1 cellular context compared by ENCODE assay signal in the genomic region with DNA sequence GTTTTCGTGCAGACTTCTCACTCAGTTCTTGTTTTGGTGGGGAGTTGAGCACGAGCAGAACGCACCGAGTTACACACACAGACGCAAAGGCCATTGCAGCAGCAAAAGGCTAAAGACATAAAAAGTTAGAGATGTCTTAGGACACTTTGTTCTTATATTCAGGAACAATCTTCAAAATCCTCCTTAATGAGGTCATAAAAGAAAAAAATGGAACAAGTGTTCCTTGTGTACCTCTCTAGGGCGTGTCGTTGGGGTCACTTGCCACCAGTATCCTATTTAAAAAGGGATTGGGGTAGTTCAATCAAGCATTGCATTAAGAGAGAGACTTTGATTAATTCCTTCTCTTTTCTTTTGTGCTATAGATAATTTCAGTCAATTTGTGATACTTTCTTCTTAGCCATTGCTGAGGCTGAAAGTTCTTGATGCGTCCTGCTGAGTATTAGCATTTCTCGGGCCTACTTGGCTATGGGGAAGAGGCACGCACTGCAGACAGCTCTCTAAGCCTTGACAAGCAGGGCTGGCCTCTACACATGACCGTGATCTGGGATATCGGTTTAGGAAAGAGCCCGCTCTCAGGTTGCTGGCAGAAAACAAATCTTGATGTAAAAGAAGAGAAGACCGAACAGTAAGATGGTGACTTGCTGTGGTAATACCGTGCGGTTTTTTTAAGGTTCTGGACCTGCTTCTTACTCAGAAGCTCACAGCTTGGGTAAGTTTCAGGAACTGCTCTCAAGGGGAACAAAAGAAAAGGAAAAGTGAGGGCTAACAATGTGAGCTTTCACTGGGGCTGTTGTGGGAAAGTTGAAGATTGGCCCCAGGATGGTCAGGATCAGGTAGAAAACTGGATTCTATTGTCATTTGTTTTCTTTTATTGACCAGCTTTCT.
TF ChIP-seq lines count a peak whose summit lies in the region.

No MANE protein-coding gene starts in this region.

TF ChIP-seq in GM12878, 131 proteins besides CTCF, POLR2A, EP300 and RAD21 (continues in another document):
- TF ChIP-seq SMAD5 (IDR thresholded peaks at IDR 0.05; ENCODE audit: low read depth) = no peak
- TF ChIP-seq MEF2B (IDR thresholded peaks at IDR 0.05; ENCODE audit: partially characterized antibody, poor library complexity, severe bottlenecking) = peak; percentile 40
- TF ChIP-seq ZNF24 (IDR thresholded peaks at IDR 0.05) = no peak
- peak; percentile 96 for TF ChIP-seq RUNX3 (IDR thresholded peaks at IDR 0.05; ENCODE audit: low read length)
- no peak for TF ChIP-seq MYB (IDR thresholded peaks at IDR 0.05; ENCODE audit: borderline replicate concordance, low read depth, low read length)
- peak; percentile 65; the same call in 1 of the 2 replicates for TF ChIP-seq SPI1 (IDR thresholded peaks at IDR 0.05; ENCODE audit: borderline replicate concordance, insufficient read depth, low read depth, low read length)
- TF ChIP-seq NR2C1 (IDR thresholded peaks at IDR 0.05) = no peak
- TF ChIP-seq, protein P1, sequence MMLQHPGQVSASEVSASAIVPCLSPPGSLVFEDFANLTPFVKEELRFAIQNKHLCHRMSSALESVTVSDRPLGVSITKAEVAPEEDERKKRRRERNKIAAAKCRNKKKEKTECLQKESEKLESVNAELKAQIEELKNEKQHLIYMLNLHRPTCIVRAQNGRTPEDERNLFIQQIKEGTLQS (IDR thresholded peaks at IDR 0.05; ENCODE audit: borderline replicate concordance, extremely low read depth, low read depth, low read length) = no peak
- TF ChIP-seq, protein P2, sequence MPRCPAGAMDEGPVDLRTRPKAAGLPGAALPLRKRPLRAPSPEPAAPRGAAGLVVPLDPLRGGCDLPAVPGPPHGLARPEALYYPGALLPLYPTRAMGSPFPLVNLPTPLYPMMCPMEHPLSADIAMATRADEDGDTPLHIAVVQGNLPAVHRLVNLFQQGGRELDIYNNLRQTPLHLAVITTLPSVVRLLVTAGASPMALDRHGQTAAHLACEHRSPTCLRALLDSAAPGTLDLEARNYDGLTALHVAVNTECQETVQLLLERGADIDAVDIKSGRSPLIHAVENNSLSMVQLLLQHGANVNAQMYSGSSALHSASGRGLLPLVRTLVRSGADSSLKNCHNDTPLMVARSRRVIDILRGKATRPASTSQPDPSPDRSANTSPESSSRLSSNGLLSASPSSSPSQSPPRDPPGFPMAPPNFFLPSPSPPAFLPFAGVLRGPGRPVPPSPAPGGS (IDR thresholded peaks at IDR 0.05; ENCODE audit: borderline replicate concordance, insufficient read depth, low read depth, low read length, poor library complexity, severe bottlenecking) = peak; percentile 14
- TF ChIP-seq PAX5 (IDR thresholded peaks at IDR 0.05; ENCODE audit: borderline replicate concordance, low read depth, low read length) = peak; percentile 67; the same call in 1 of the 2 replicates
- TF ChIP-seq, protein P3, sequence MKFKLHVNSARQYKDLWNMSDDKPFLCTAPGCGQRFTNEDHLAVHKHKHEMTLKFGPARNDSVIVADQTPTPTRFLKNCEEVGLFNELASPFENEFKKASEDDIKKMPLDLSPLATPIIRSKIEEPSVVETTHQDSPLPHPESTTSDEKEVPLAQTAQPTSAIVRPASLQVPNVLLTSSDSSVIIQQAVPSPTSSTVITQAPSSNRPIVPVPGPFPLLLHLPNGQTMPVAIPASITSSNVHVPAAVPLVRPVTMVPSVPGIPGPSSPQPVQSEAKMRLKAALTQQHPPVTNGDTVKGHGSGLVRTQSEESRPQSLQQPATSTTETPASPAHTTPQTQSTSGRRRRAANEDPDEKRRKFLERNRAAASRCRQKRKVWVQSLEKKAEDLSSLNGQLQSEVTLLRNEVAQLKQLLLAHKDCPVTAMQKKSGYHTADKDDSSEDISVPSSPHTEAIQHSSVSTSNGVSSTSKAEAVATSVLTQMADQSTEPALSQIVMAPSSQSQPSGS (IDR thresholded peaks at IDR 0.05; ENCODE audit: low read length) = peak; percentile 79
- TF ChIP-seq, protein P4, sequence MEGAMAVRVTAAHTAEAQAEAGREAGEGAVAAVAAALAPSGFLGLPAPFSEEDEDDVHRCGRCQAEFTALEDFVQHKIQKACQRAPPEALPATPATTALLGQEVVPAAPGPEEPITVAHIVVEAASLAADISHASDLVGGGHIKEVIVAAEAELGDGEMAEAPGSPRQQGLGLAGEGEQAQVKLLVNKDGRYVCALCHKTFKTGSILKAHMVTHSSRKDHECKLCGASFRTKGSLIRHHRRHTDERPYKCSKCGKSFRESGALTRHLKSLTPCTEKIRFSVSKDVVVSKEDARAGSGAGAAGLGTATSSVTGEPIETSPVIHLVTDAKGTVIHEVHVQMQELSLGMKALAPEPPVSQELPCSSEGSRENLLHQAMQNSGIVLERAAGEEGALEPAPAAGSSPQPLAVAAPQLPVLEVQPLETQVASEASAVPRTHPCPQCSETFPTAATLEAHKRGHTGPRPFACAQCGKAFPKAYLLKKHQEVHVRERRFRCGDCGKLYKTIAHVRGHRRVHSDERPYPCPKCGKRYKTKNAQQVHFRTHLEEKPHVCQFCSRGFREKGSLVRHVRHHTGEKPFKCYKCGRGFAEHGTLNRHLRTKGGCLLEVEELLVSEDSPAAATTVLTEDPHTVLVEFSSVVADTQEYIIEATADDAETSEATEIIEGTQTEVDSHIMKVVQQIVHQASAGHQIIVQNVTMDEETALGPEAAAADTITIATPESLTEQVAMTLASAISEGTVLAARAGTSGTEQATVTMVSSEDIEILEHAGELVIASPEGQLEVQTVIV (IDR thresholded peaks at IDR 0.05; ENCODE audit: borderline replicate concordance, partially characterized antibody) = no peak
- peak; percentile 75 for TF ChIP-seq BCL11A (IDR thresholded peaks at IDR 0.05; ENCODE audit: low read depth, low read length)
- TF ChIP-seq CBFB (IDR thresholded peaks at IDR 0.05; ENCODE audit: low read depth) = peak; percentile 67; the same call in 1 of the 2 replicates
- TF ChIP-seq EED (IDR thresholded peaks at IDR 0.05; ENCODE audit: low read depth) = peak; percentile 70
- TF ChIP-seq, protein P5, sequence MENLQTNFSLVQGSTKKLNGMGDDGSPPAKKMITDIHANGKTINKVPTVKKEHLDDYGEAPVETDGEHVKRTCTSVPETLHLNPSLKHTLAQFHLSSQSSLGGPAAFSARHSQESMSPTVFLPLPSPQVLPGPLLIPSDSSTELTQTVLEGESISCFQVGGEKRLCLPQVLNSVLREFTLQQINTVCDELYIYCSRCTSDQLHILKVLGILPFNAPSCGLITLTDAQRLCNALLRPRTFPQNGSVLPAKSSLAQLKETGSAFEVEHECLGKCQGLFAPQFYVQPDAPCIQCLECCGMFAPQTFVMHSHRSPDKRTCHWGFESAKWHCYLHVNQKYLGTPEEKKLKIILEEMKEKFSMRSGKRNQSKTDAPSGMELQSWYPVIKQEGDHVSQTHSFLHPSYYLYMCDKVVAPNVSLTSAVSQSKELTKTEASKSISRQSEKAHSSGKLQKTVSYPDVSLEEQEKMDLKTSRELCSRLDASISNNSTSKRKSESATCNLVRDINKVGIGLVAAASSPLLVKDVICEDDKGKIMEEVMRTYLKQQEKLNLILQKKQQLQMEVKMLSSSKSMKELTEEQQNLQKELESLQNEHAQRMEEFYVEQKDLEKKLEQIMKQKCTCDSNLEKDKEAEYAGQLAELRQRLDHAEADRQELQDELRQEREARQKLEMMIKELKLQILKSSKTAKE (IDR thresholded peaks at IDR 0.05; ENCODE audit: low read depth, poor library complexity, severe bottlenecking) = no peak
- no peak for TF ChIP-seq STAT3 (IDR thresholded peaks at IDR 0.05; ENCODE audit: low read depth, low read length)
- peak; percentile 45; the same call in 1 of the 2 replicates for TF ChIP-seq FOXM1 (IDR thresholded peaks at IDR 0.05; ENCODE audit: low read depth, low read length)
- TF ChIP-seq TCF12 (IDR thresholded peaks at IDR 0.05; ENCODE audit: low read depth, low read length) = 0 out of 2 replicates have a peak, but pooled peaks have one; percentile 33
- TF ChIP-seq GABPA (IDR thresholded peaks at IDR 0.05; ENCODE audit: low read depth) = 0 out of 2 replicates have a peak, but pooled peaks have one; percentile 14
- TF ChIP-seq, protein P6, sequence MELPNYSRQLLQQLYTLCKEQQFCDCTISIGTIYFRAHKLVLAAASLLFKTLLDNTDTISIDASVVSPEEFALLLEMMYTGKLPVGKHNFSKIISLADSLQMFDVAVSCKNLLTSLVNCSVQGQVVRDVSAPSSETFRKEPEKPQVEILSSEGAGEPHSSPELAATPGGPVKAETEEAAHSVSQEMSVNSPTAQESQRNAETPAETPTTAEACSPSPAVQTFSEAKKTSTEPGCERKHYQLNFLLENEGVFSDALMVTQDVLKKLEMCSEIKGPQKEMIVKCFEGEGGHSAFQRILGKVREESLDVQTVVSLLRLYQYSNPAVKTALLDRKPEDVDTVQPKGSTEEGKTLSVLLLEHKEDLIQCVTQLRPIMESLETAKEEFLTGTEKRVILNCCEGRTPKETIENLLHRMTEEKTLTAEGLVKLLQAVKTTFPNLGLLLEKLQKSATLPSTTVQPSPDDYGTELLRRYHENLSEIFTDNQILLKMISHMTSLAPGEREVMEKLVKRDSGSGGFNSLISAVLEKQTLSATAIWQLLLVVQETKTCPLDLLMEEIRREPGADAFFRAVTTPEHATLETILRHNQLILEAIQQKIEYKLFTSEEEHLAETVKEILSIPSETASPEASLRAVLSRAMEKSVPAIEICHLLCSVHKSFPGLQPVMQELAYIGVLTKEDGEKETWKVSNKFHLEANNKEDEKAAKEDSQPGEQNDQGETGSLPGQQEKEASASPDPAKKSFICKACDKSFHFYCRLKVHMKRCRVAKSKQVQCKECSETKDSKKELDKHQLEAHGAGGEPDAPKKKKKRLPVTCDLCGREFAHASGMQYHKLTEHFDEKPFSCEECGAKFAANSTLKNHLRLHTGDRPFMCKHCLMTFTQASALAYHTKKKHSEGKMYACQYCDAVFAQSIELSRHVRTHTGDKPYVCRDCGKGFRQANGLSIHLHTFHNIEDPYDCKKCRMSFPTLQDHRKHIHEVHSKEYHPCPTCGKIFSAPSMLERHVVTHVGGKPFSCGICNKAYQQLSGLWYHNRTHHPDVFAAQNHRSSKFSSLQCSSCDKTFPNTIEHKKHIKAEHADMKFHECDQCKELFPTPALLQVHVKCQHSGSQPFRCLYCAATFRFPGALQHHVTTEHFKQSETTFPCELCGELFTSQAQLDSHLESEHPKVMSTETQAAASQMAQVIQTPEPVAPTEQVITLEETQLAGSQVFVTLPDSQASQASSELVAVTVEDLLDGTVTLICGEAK (IDR thresholded peaks at IDR 0.05; ENCODE audit: borderline replicate concordance) = no peak
- TF ChIP-seq, protein P7, sequence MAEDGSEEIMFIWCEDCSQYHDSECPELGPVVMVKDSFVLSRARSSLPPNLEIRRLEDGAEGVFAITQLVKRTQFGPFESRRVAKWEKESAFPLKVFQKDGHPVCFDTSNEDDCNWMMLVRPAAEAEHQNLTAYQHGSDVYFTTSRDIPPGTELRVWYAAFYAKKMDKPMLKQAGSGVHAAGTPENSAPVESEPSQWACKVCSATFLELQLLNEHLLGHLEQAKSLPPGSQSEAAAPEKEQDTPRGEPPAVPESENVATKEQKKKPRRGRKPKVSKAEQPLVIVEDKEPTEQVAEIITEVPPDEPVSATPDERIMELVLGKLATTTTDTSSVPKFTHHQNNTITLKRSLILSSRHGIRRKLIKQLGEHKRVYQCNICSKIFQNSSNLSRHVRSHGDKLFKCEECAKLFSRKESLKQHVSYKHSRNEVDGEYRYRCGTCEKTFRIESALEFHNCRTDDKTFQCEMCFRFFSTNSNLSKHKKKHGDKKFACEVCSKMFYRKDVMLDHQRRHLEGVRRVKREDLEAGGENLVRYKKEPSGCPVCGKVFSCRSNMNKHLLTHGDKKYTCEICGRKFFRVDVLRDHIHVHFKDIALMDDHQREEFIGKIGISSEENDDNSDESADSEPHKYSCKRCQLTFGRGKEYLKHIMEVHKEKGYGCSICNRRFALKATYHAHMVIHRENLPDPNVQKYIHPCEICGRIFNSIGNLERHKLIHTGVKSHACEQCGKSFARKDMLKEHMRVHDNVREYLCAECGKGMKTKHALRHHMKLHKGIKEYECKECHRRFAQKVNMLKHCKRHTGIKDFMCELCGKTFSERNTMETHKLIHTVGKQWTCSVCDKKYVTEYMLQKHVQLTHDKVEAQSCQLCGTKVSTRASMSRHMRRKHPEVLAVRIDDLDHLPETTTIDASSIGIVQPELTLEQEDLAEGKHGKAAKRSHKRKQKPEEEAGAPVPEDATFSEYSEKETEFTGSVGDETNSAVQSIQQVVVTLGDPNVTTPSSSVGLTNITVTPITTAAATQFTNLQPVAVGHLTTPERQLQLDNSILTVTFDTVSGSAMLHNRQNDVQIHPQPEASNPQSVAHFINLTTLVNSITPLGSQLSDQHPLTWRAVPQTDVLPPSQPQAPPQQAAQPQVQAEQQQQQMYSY (CRISPR knock-in tag; IDR thresholded peaks at IDR 0.05) = no peak
- TF ChIP-seq, protein P8, sequence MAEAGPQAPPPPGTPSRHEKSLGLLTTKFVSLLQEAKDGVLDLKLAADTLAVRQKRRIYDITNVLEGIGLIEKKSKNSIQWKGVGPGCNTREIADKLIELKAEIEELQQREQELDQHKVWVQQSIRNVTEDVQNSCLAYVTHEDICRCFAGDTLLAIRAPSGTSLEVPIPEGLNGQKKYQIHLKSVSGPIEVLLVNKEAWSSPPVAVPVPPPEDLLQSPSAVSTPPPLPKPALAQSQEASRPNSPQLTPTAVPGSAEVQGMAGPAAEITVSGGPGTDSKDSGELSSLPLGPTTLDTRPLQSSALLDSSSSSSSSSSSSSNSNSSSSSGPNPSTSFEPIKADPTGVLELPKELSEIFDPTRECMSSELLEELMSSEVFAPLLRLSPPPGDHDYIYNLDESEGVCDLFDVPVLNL (IDR thresholded peaks at IDR 0.05; ENCODE audit: low read depth, low read length) = no peak
- TF ChIP-seq, protein P9, sequence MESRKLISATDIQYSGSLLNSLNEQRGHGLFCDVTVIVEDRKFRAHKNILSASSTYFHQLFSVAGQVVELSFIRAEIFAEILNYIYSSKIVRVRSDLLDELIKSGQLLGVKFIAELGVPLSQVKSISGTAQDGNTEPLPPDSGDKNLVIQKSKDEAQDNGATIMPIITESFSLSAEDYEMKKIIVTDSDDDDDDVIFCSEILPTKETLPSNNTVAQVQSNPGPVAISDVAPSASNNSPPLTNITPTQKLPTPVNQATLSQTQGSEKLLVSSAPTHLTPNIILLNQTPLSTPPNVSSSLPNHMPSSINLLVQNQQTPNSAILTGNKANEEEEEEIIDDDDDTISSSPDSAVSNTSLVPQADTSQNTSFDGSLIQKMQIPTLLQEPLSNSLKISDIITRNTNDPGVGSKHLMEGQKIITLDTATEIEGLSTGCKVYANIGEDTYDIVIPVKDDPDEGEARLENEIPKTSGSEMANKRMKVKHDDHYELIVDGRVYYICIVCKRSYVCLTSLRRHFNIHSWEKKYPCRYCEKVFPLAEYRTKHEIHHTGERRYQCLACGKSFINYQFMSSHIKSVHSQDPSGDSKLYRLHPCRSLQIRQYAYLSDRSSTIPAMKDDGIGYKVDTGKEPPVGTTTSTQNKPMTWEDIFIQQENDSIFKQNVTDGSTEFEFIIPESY (IDR thresholded peaks at IDR 0.05) = no peak
- no peak for TF ChIP-seq EGR1 (IDR thresholded peaks at IDR 0.05; ENCODE audit: borderline replicate concordance in 1 of 2, low read depth in 2 of 2, low read length in 2 of 2)
- peak; percentile 65 for TF ChIP-seq JUNB (IDR thresholded peaks at IDR 0.05)
- no peak for TF ChIP-seq TCF3 (IDR thresholded peaks at IDR 0.05; ENCODE audit: borderline replicate concordance, insufficient read depth, low read depth, low read length)
- no peak for TF ChIP-seq TBL1XR1 (IDR thresholded peaks at IDR 0.05; ENCODE audit: low read depth, low read length)
- TF ChIP-seq POU2F2 (IDR thresholded peaks at IDR 0.05; ENCODE audit: borderline replicate concordance, low read depth, low read length) = 0 out of 3 replicates have a peak, but pooled peaks have one; percentile 30
- TF ChIP-seq IKZF2 (IDR thresholded peaks at IDR 0.05) = peak; percentile 37 to 59; a peak in 3 of 4 replicates
- no peak for TF ChIP-seq ZBED1 (IDR thresholded peaks at IDR 0.05; ENCODE audit: borderline replicate concordance)
- peak; percentile 77 for TF ChIP-seq IRF4 (IDR thresholded peaks at IDR 0.05; ENCODE audit: low read depth, low read length)
- no peak for TF ChIP-seq YY1 (IDR thresholded peaks at IDR 0.05; ENCODE audit: low read depth, low read length)
